Comparison of ENCODE assay signal across 8 cellular contexts in genomic region chr3:30112904-30113484, GRCh38.
DNase-seq lines count a peak whose midpoint lies in the region; ATAC-seq, FAIRE-seq and TF ChIP-seq lines count a peak whose summit lies in the region.

No MANE protein-coding gene starts in this region.

- H3K9me3 Mint-ChIP-seq in naive thymus-derived CD8-positive, alpha-beta T cell: no peaks in the 10 kb centered on the region

- peak overlapping the region in 3 of 10 donors; percentile 11 to 51 (median 42) for H3K27ac Mint-ChIP-seq in naive thymus-derived CD8-positive, alpha-beta T cell

- H3K27me3 Mint-ChIP-seq in naive thymus-derived CD8-positive, alpha-beta T cell: peaks cover 0 to 10% (median 0%) of the 10 kb centered on the region in 5 donors

- TF ChIP-seq CTCF in HFF-Myc (IDR thresholded peaks at IDR 0.05; ENCODE audit: low read depth, low read length, missing control alignments): peak; percentile 19

- POLR2A ChIA-PET in naive thymus-derived CD8-positive, alpha-beta T cell (lab: Charles Lee): interaction anchor here (0.6 kb wide), 1 partner anchor 716 kb away, joined by 3 read pairs; no protein-coding TSS in a partner anchor

- peaks cover 7 to 11% (median 8%) of the 10 kb centered on the region in 4 donors for H3K4me1 Mint-ChIP-seq in naive thymus-derived CD8-positive, alpha-beta T cell

- no peak overlapping the region for H3K4me3 ChIP-seq in HFF-Myc (replicated peaks; ENCODE audit: low read depth, low read length)

- peak; percentile 43 to 62 for ATAC-seq in naive thymus-derived CD8-positive, alpha-beta T cell
- ATAC-seq in GM21723 (IDR thresholded peaks at IDR 0.05; ENCODE audit: unreplicated experiment) (no peak), HG02870 (IDR thresholded peaks at IDR 0.05; ENCODE audit: unreplicated experiment) (no peak)

- no peaks in the 10 kb centered on the region for H3K36me3 Mint-ChIP-seq in naive thymus-derived CD8-positive, alpha-beta T cell

- in situ Hi-C loops in Caki2 (cut with HindIII; ENCODE audit: low pct_unique_long_range_greater_than_20kb, low sequenced_read_pairs): no loop called here

- peak; percentile 22 for DNase-seq in Caki2 (ENCODE audit: low read depth)
- peak; percentile 20 for DNase-seq in HFF-Myc (ENCODE audit: extremely low read depth, low read depth)
- peak; percentile 90 for DNase-seq in OCI-M1 (lab: John Stamatoyannopoulos, UW)
- peak in 3 of 10 donors; percentile 59 to 64 (median 60) for DNase-seq in naive thymus-derived CD8-positive, alpha-beta T cell
- DNase-seq in COLO668 (lab: John Stamatoyannopoulos, UW; ENCODE audit: unreplicated experiment): no peak

- peak; percentile 90 for FAIRE-seq in endometrium (lab: Jason Lieb, UNC)

- H3K4me3 Mint-ChIP-seq in naive thymus-derived CD8-positive, alpha-beta T cell: no peak overlapping the region

Comparison
In these comparisons a context has a peak if more than half of its experiments do, and no peak if none do; other contexts are left out.
1. ATAC-seq: peak in naive thymus-derived CD8-positive, alpha-beta T cell (2 of 2); none in GM21723 (single experiment) and HG02870 (single experiment).